Comparison of ENCODE assay signal across 5 cellular contexts in genomic region chr11:93514712-93515111, GRCh38.
"Had no signal": no experiment of that assay in that cellular context is flagged by ENCODE, and none has a peak within 500 bp of the region (broad histone marks: within the 10 kb centered on the region; RNA-seq: fewer than 3 reads in every experiment).

No MANE protein-coding gene starts in this region.

- DNase-seq: IMR-90, KG1 had no signal

- H3K9ac ChIP-seq: KMS-11 had no signal

- H3K4me2 ChIP-seq: KMS-11 had no signal

- FAIRE-seq: HTR-8/SVneo had no signal

- H3K27ac ChIP-seq: HL-60, KMS-11 had no signal
